34 cellular contexts compared by ENCODE assay signal in the genomic region with DNA sequence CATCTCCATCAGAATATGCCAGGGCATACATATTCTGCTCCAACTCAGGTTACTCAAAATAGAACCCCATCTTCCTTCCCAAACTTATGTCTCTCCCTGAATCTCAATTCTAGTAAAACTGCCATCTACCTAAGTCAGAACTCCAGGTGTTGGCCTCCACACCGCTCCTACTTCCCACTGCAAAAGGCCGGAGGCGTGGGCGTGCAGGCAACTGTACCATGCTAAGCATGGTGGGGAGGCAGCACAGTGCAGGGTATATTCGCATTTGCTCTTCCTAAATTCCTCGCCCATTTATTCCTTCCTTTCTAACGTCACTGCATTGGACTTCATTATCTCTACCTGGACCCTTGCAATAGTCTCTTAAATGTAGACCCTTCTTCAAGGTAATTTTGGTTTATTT.
"Had no signal": no experiment of that assay in that cellular context is flagged by ENCODE, and none has a peak within 500 bp of the region (broad histone marks: within the 10 kb centered on the region; RNA-seq: fewer than 3 reads in every experiment).

No MANE protein-coding gene starts in this region.

- DNase-seq: activated B cell treated with CpG ODN at 0.5 μM for 24 hours; activated CD4-positive, alpha-beta T cell treated with anti-CD3 and anti-CD28 coated beads for 48 hours; activated CD4-positive, alpha-beta T cell treated with anti-CD3 and anti-CD28 coated beads, Interleukin-2, amount 50 U/mL, for 1 hour; activated CD4-positive, alpha-beta T cell treated with anti-CD3 and anti-CD28 coated beads, Interleukin-2, amount 50 U/mL, for 48 hours; activated CD8-positive, alpha-beta memory T cell treated with anti-CD3 and anti-CD28 coated beads for 24 hours; activated CD8-positive, alpha-beta T cell treated with anti-CD3 and anti-CD28 coated beads for 36 hours; activated effector memory CD4-positive, alpha-beta T cell treated with Interleukin-2 at 50 U/mL for 16 hours; activated gamma-delta T cell treated with Interleukin-2 at 50 U/mL for 16 hours; activated naive CD4-positive, alpha-beta T cell treated with Interleukin-2 at 50 U/mL for 16 hours; activated naive CD8-positive, alpha-beta T cell treated with anti-CD3 and anti-CD28 coated beads for 36 hours; activated naive CD8-positive, alpha-beta T cell treated with anti-CD3 and anti-CD28 coated beads, Interleukin-2, amount 50 U/mL, for 24 hours; activated T-cell treated with anti-CD3 and anti-CD28 coated beads, Interleukin-2, amount 50 U/mL, for 4 hours; amygdala; aorta; body of pancreas; effector memory CD4-positive, alpha-beta T cell; endodermal cell; foreskin fibroblast; SW 1271; T-cell; T1000; WERI-Rb-1 had no signal

- H3K27me3 Mint-ChIP-seq: activated B cell treated with CpG ODN at 0.5 μM for 24 hours; activated CD8-positive, alpha-beta T cell treated with anti-CD3 and anti-CD28 coated beads for 36 hours; activated naive CD4-positive, alpha-beta T cell treated with anti-CD3 and anti-CD28 coated beads, Interleukin-2, amount 50 U/mL, for 24 hours; activated naive CD8-positive, alpha-beta T cell treated with anti-CD3 and anti-CD28 coated beads for 36 hours; activated naive CD8-positive, alpha-beta T cell treated with anti-CD3 and anti-CD28 coated beads, Interleukin-2, amount 50 U/mL, for 24 hours; activated T-helper 17 cell treated with anti-CD3 and anti-CD28 coated beads, Interleukin-2, amount 50 U/mL, for 72 hours; central memory CD8-positive, alpha-beta T cell; dendritic cell treated with granulocyte-macrophage colony-stimulating factor and Interleukin-4, amounts not matched to agents 40 ng/mL and 50 ng/mL, for 4 days had no signal

- H3K27ac Mint-ChIP-seq: activated B cell treated with CpG ODN at 0.5 μM for 24 hours; activated CD8-positive, alpha-beta T cell treated with anti-CD3 and anti-CD28 coated beads for 36 hours; activated naive CD4-positive, alpha-beta T cell treated with anti-CD3 and anti-CD28 coated beads, Interleukin-2, amount 50 U/mL, for 24 hours; activated naive CD8-positive, alpha-beta T cell treated with anti-CD3 and anti-CD28 coated beads for 36 hours; activated naive CD8-positive, alpha-beta T cell treated with anti-CD3 and anti-CD28 coated beads, Interleukin-2, amount 50 U/mL, for 24 hours; activated T-helper 17 cell treated with anti-CD3 and anti-CD28 coated beads, Interleukin-2, amount 50 U/mL, for 72 hours; dendritic cell treated with granulocyte-macrophage colony-stimulating factor and Interleukin-4, amounts not matched to agents 40 ng/mL and 50 ng/mL, for 4 days; endodermal cell; T-cell; T-helper 1 cell treated with Interleukin-12 subunit alpha and Interleukin-12 subunit beta and Interleukin-4 antibody, amounts not matched to agents 30 μg/mL and 1 μg/mL, for 36 hours; T-helper 2 cell treated with Interferon-gamma antibody and Interleukin-4, amounts not matched to agents 5 μg/mL and 100 μg/mL, for 36 hours had no signal

- H3K27ac ChIP-seq: adrenal gland, body of pancreas, coronary artery, WERI-Rb-1 had no signal

- H3K9me3 ChIP-seq: adrenal gland, body of pancreas had no signal

- ATAC-seq: activated CD4-positive, CD25-positive, alpha-beta regulatory T cell treated with anti-CD3 and anti-CD28 coated beads, Interleukin-2, amount 50 U/mL, for 24 hours; activated CD8-positive, alpha-beta T cell treated with anti-CD3 and anti-CD28 coated beads for 36 hours; activated naive CD8-positive, alpha-beta T cell treated with anti-CD3 and anti-CD28 coated beads, Interleukin-2, amount 50 U/mL, for 24 hours; activated T-cell treated with anti-CD3 and anti-CD28 coated beads, Interleukin-2, amount 50 U/mL, for 4 hours; activated T-helper 17 cell treated with anti-CD3 and anti-CD28 coated beads, Interleukin-2, amount 50 U/mL, for 72 hours; body of pancreas; esophagus mucosa; T-cell had no signal

- H3K27me3 ChIP-seq: adrenal gland, body of pancreas, dorsolateral prefrontal cortex had no signal

- H3K9me3 Mint-ChIP-seq: activated B cell treated with CpG ODN at 0.5 μM for 24 hours; activated CD8-positive, alpha-beta T cell treated with anti-CD3 and anti-CD28 coated beads for 36 hours; activated naive CD4-positive, alpha-beta T cell treated with anti-CD3 and anti-CD28 coated beads, Interleukin-2, amount 50 U/mL, for 24 hours; activated naive CD8-positive, alpha-beta T cell treated with anti-CD3 and anti-CD28 coated beads for 36 hours; activated naive CD8-positive, alpha-beta T cell treated with anti-CD3 and anti-CD28 coated beads, Interleukin-2, amount 50 U/mL, for 24 hours; activated T-cell treated with anti-CD3 and anti-CD28 coated beads, Interleukin-2, amount 50 U/mL, for 4 hours; activated T-helper 17 cell treated with anti-CD3 and anti-CD28 coated beads, Interleukin-2, amount 50 U/mL, for 72 hours; central memory CD8-positive, alpha-beta T cell; dendritic cell treated with granulocyte-macrophage colony-stimulating factor and Interleukin-4, amounts not matched to agents 40 ng/mL and 50 ng/mL, for 4 days; endodermal cell; T-cell; T-helper 1 cell treated with Interleukin-12 subunit alpha and Interleukin-12 subunit beta and Interleukin-4 antibody, amounts not matched to agents 30 μg/mL and 1 μg/mL, for 36 hours; T-helper 2 cell treated with Interferon-gamma antibody and Interleukin-4, amounts not matched to agents 5 μg/mL and 100 μg/mL, for 36 hours had no signal

- H3K4me3 ChIP-seq: adrenal gland, body of pancreas, coronary artery, dorsolateral prefrontal cortex had no signal

- H3K4me3 Mint-ChIP-seq: activated B cell treated with CpG ODN at 0.5 μM for 24 hours; activated CD8-positive, alpha-beta T cell treated with anti-CD3 and anti-CD28 coated beads for 36 hours; activated naive CD4-positive, alpha-beta T cell treated with anti-CD3 and anti-CD28 coated beads, Interleukin-2, amount 50 U/mL, for 24 hours; activated naive CD8-positive, alpha-beta T cell treated with anti-CD3 and anti-CD28 coated beads for 36 hours; activated naive CD8-positive, alpha-beta T cell treated with anti-CD3 and anti-CD28 coated beads, Interleukin-2, amount 50 U/mL, for 24 hours; activated T-cell treated with anti-CD3 and anti-CD28 coated beads, Interleukin-2, amount 50 U/mL, for 4 hours; activated T-helper 17 cell treated with anti-CD3 and anti-CD28 coated beads, Interleukin-2, amount 50 U/mL, for 72 hours; central memory CD8-positive, alpha-beta T cell; dendritic cell treated with granulocyte-macrophage colony-stimulating factor and Interleukin-4, amounts not matched to agents 40 ng/mL and 50 ng/mL, for 4 days; endodermal cell; T-cell; T-helper 1 cell treated with Interleukin-12 subunit alpha and Interleukin-12 subunit beta and Interleukin-4 antibody, amounts not matched to agents 30 μg/mL and 1 μg/mL, for 36 hours; T-helper 2 cell treated with Interferon-gamma antibody and Interleukin-4, amounts not matched to agents 5 μg/mL and 100 μg/mL, for 36 hours had no signal

- FAIRE-seq: frontal cortex had no signal

- H3K36me3 ChIP-seq: adrenal gland, WERI-Rb-1 had no signal

- H3K36me3 Mint-ChIP-seq: activated naive CD4-positive, alpha-beta T cell treated with anti-CD3 and anti-CD28 coated beads, Interleukin-2, amount 50 U/mL, for 24 hours; T-cell had no signal
